8 cellular contexts compared by ENCODE assay signal in the genomic region with DNA sequence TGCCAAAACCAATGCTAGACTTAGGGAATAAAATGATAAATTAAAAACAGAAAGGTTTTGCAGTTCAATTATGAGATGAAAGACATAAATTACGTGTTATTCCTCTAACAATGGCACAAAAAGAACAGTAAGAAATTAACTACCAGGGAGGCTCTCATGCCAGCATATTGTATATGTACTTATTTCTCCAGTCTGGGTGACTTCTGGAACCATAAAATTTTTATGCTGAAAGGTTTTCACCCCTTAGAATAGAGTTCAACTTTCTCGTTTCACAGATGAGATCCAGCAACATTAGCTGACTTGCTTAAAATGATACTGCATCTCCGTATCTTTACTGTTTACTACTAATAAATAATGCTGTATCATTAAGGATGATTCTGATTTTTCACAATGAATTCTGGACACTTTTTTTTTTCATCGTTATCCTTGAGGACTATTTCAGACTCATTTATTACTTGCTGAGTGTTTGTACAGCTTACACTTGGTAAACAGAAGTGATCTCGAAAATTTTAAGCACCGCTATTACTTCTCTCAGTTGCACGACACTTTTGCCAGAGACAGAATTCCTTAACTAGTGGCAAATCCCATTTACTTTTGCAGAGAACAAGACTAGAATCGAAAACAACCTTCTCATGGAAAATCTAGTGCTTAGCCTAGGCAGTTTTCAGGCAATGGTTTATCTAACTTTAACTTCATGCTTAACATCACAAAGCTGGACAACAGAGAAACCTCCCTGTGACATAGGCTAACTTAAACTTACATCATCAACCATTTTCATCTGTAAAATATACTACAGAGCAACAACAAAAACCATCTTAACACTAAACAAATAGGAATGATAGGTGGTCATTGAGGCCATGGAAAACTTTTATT. TPM values are rescaled to one million over a fixed set of nuclear protein-coding genes. Genes with fewer than 3 reads are reported as not detected.
DNase-seq lines count a peak whose midpoint lies in the region; ATAC-seq and TF ChIP-seq lines count a peak whose summit lies in the region.

No MANE protein-coding gene starts in this region.

- intact Hi-C loops in dendritic cell treated with granulocyte-macrophage colony-stimulating factor and Interleukin-4, amounts not matched to agents 40 ng/mL and 50 ng/mL, for 4 days (cut with micrococcal nuclease), result no loop called here

- H3K27me3 ChIP-seq in CD4-positive, CD25-positive, alpha-beta regulatory T cell (ENCODE audit: control insufficient read depth, insufficient read depth, low read length), result no peaks in the 10 kb centered on the region

- no peak for ATAC-seq in CD4-positive, CD25-positive, alpha-beta regulatory T cell (ENCODE audit: low read depth in 2 of 2)
- ATAC-seq in GM19324 (IDR thresholded peaks at IDR 0.05; ENCODE audit: low FRiP score, unreplicated experiment) (no peak), GM21786 (IDR thresholded peaks at IDR 0.05; ENCODE audit: unreplicated experiment) (no peak)

- H3K4me1 ChIP-seq in CD4-positive, CD25-positive, alpha-beta regulatory T cell (ENCODE audit: control insufficient read depth, insufficient read depth, low read length, poor library complexity, severe bottlenecking), result peaks cover 62% of the 10 kb centered on the region

- peaks cover 13 to 57% (median 44%) of the 10 kb centered on the region in 4 donors for H3K4me1 Mint-ChIP-seq in CD4-positive, CD25-positive, alpha-beta regulatory T cell
- peaks cover 14% of the 10 kb centered on the region for H3K4me1 Mint-ChIP-seq in dendritic cell treated with granulocyte-macrophage colony-stimulating factor and Interleukin-4, amounts not matched to agents 40 ng/mL and 50 ng/mL, for 4 days (ENCODE audit: low read depth)
- peaks cover 25% of the 10 kb centered on the region for H3K4me1 Mint-ChIP-seq in neural crest cell

- peaks cover 41% of the 10 kb centered on the region for H3K36me3 Mint-ChIP-seq in CD4-positive, CD25-positive, alpha-beta regulatory T cell
- H3K36me3 Mint-ChIP-seq in dendritic cell treated with granulocyte-macrophage colony-stimulating factor and Interleukin-4, amounts not matched to agents 40 ng/mL and 50 ng/mL, for 4 days (ENCODE audit: low read depth), result peaks cover 57% of the 10 kb centered on the region
- H3K36me3 Mint-ChIP-seq in neural crest cell (ENCODE audit: low read depth), result peaks cover 14% of the 10 kb centered on the region

- DNase-seq in CD4-positive, CD25-positive, alpha-beta regulatory T cell, result no peak
- no peak for DNase-seq in Jurkat, Clone E6-1 (ENCODE audit: low read depth, low spot score)
- DNase-seq in neural crest cell (ENCODE audit: low read depth, low spot score), result no peak
- no peak for DNase-seq in UCSD-AML1 (lab: John Stamatoyannopoulos, UW; ENCODE audit: unreplicated experiment)
- no peak for DNase-seq in HCEC 1CT

- TF ChIP-seq CTCF in neural crest cell (conservative IDR thresholded peaks at IDR 0.05), result no peak

- no peaks in the 10 kb centered on the region for H3K27me3 Mint-ChIP-seq in CD4-positive, CD25-positive, alpha-beta regulatory T cell
- no peaks in the 10 kb centered on the region for H3K27me3 Mint-ChIP-seq in dendritic cell treated with granulocyte-macrophage colony-stimulating factor and Interleukin-4, amounts not matched to agents 40 ng/mL and 50 ng/mL, for 4 days
- H3K27me3 Mint-ChIP-seq in neural crest cell (ENCODE audit: low read depth), result no peaks in the 10 kb centered on the region

- no peaks in the 10 kb centered on the region for H3K9me3 ChIP-seq in CD4-positive, CD25-positive, alpha-beta regulatory T cell (ENCODE audit: control insufficient read depth in 2 of 2, low read length in 2 of 2)

- peak overlapping the region in 1 of 4 donors; percentile 96 for H3K4me3 Mint-ChIP-seq in CD4-positive, CD25-positive, alpha-beta regulatory T cell
- peak overlapping the region; percentile 62 for H3K4me3 Mint-ChIP-seq in dendritic cell treated with granulocyte-macrophage colony-stimulating factor and Interleukin-4, amounts not matched to agents 40 ng/mL and 50 ng/mL, for 4 days
- H3K4me3 Mint-ChIP-seq in neural crest cell, result peak overlapping the region; percentile 97

- peak overlapping the region; percentile 43 for H3K27ac ChIP-seq in CD4-positive, CD25-positive, alpha-beta regulatory T cell (ENCODE audit: insufficient read depth, low read length, poor library complexity, severe bottlenecking)

- H3K36me3 ChIP-seq in CD4-positive, CD25-positive, alpha-beta regulatory T cell (ENCODE audit: control insufficient read depth, insufficient read depth, low read length), result peaks cover 46% of the 10 kb centered on the region

- H3K9me3 Mint-ChIP-seq in CD4-positive, CD25-positive, alpha-beta regulatory T cell, result no peaks in the 10 kb centered on the region
- no peaks in the 10 kb centered on the region for H3K9me3 Mint-ChIP-seq in dendritic cell treated with granulocyte-macrophage colony-stimulating factor and Interleukin-4, amounts not matched to agents 40 ng/mL and 50 ng/mL, for 4 days
- H3K9me3 Mint-ChIP-seq in neural crest cell, result no peaks in the 10 kb centered on the region

- peak overlapping the region in 2 of 3 donors; percentile 70 to 74 for H3K27ac Mint-ChIP-seq in CD4-positive, CD25-positive, alpha-beta regulatory T cell
- no peak overlapping the region for H3K27ac Mint-ChIP-seq in dendritic cell treated with granulocyte-macrophage colony-stimulating factor and Interleukin-4, amounts not matched to agents 40 ng/mL and 50 ng/mL, for 4 days
- H3K27ac Mint-ChIP-seq in neural crest cell (ENCODE audit: unreplicated experiment), result peak overlapping the region; percentile 8

- peak overlapping the region; percentile 86 for H3K4me3 ChIP-seq in CD4-positive, CD25-positive, alpha-beta regulatory T cell (ENCODE audit: low read depth, low read length)
- peak overlapping the region; percentile 62 for H3K4me3 ChIP-seq in Jurkat, Clone E6-1 (ENCODE audit: low read length)

RNA-seq across cellular contexts. Expression of a gene that starts 2.7 kb away (rescaled TPM):
- 293 TPM for total RNA-seq in CD4-positive, CD25-positive, alpha-beta regulatory T cell
- 10 to 100 TPM; 28.3 to 37.5 (median 32.2) TPM for polyA plus RNA-seq in CD4-positive, CD25-positive, alpha-beta regulatory T cell
- 183 TPM for polyA plus RNA-seq in Jurkat, Clone E6-1 (2012; ENCODE audit: insufficient read depth, insufficient read length)
- 107 TPM in 2 replicates for total RNA-seq in neural crest cell

RNA-seq across cellular contexts. Expression of a gene that starts 3.0 kb away (rescaled TPM):
- total RNA-seq in CD4-positive, CD25-positive, alpha-beta regulatory T cell, result 27.8 TPM
- 1 to 10 TPM; 2.1 to 8.0 (median 3.3) TPM for polyA plus RNA-seq in CD4-positive, CD25-positive, alpha-beta regulatory T cell
- polyA plus RNA-seq in Jurkat, Clone E6-1 (2012; ENCODE audit: insufficient read depth, insufficient read length), result 44.6 TPM
- total RNA-seq in neural crest cell, result 111 and 122 TPM in 2 replicates

RNA-seq across cellular contexts. Expression of a gene that starts 23.4 kb away (rescaled TPM):
- 66.1 TPM for total RNA-seq in CD4-positive, CD25-positive, alpha-beta regulatory T cell
- polyA plus RNA-seq in CD4-positive, CD25-positive, alpha-beta regulatory T cell, result 10 to 100 TPM; 11.8 to 17.4 (median 14.0) TPM
- 23.6 TPM for polyA plus RNA-seq in Jurkat, Clone E6-1 (2012; ENCODE audit: insufficient read depth, insufficient read length)
- total RNA-seq in neural crest cell, result 32.4 and 34.0 TPM in 2 replicates
